Comparison of ENCODE assay signal across 9 cellular contexts in the genomic region with DNA sequence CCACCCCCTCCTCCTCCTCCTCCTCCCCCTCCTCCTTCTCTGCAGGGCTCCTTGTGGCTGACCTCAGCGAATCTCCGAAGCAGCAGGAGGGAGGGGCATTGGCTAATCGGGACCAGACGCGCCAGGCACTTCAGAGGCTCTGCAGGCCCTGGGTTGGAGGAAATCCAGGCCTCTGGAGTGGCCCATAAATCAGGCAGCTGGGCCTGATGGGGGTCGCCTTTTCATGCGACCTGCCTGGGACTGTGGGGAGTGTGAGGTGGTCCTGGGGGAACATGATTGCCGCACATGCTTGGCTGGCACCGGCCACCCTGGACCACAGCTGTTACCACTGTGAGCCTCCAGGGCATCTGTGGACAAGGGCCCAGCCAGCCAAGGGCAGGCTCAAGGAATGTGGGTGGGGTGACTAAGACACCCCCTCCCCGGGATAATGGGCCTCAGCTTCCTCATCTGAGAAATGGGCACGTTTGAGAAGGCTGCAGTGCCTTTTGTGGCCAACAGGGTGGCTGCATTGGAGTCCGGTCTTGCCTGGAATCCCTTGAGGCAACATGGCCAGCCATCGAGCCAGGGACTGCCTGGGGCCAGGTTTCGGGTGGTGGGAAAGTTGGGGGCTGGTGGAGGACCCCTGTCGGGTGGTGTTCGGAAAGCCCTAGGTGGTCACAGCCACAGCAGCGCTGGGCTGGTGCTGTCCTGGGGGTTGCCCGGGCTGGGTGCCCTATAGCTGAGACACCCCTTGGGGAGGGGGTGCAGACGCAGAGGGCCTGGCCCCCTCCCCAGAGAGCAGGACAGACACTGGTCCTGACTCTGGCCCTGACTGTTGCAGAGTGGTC. TPM values are rescaled to one million over a fixed set of nuclear protein-coding genes. Genes with fewer than 3 reads are reported as not detected.
DNase-seq lines count a peak whose midpoint lies in the region; ATAC-seq and TF ChIP-seq lines count a peak whose summit lies in the region.
"Had no signal": no experiment of that assay in that cellular context is flagged by ENCODE, and none has a peak within 500 bp of the region (broad histone marks: within the 10 kb centered on the region; RNA-seq: fewer than 3 reads in every experiment).

No MANE protein-coding gene starts in this region.

- peak overlapping the region; percentile 26 for H3K4me2 ChIP-seq in mesenchymal stem cell (ENCODE audit: low read length, poor library complexity, severe bottlenecking)

- DNase-seq in DMS 273 treated with DMSO at 0.1 percent for 48 hours (lab: John Stamatoyannopoulos, UW) (peak; percentile 50), NCI-H1092 (lab: John Stamatoyannopoulos, UW) (peak; percentile 78), mesenchymal stem cell (peak; percentile 91), substantia nigra (lab: John Stamatoyannopoulos, UW) (no peak)
- DNase-seq in activated naive CD8-positive, alpha-beta T cell treated with anti-CD3 and anti-CD28 coated beads for 36 hours, result no peak

- 38% methylated on average over 19 of the region's 19 CpGs for WGBS in mesenchymal stem cell

- peak overlapping the region; percentile 90 for H4K8ac ChIP-seq in mesenchymal stem cell (ENCODE audit: low read length)

- peak overlapping the region in 1 of 2 experiments; percentile 27 for H3K23ac ChIP-seq in mesenchymal stem cell (ENCODE audit: low read length in 2 of 2)

- H3K4me1 Mint-ChIP-seq in brain, result peaks cover 51% of the 10 kb centered on the region
- peaks cover 1% of the 10 kb centered on the region for H3K4me1 Mint-ChIP-seq in activated naive CD8-positive, alpha-beta T cell treated with anti-CD3 and anti-CD28 coated beads for 36 hours

- peak overlapping the region; percentile 14 to 57 for H3K4ac ChIP-seq in mesenchymal stem cell (ENCODE audit: low read depth in 1 of 2, low read length in 2 of 2)

- no peaks in the 10 kb centered on the region for H3K79me1 ChIP-seq in mesenchymal stem cell (replicated peaks; ENCODE audit: low read length, poor library complexity, severe bottlenecking)

- no peaks in the 10 kb centered on the region for H3K36me3 ChIP-seq in mesenchymal stem cell (ENCODE audit: control insufficient read depth in 1 of 2, insufficient read depth in 2 of 2, low read depth in 1 of 2, low read length in 2 of 2)

- no peak overlapping the region for H3K4me3 ChIP-seq in mesenchymal stem cell (ENCODE audit: insufficient read depth in 1 of 2, low read depth in 1 of 2, low read length in 2 of 2)

- H3K36me3 Mint-ChIP-seq in brain, result no peaks in the 10 kb centered on the region
- H3K36me3 Mint-ChIP-seq in activated naive CD8-positive, alpha-beta T cell treated with anti-CD3 and anti-CD28 coated beads for 36 hours, result no peaks in the 10 kb centered on the region

- H3K18ac ChIP-seq in mesenchymal stem cell (ENCODE audit: low read depth in 1 of 2, low read length in 2 of 2), result peak overlapping the region; percentile 95 to 96

- no peaks in the 10 kb centered on the region for H3K9me3 Mint-ChIP-seq in brain
- no peaks in the 10 kb centered on the region for H3K9me3 Mint-ChIP-seq in activated naive CD8-positive, alpha-beta T cell treated with anti-CD3 and anti-CD28 coated beads for 36 hours

- no peak overlapping the region for H2AFZ ChIP-seq in mesenchymal stem cell (ENCODE audit: low read depth, low read length)

- H3K9me3 ChIP-seq in mesenchymal stem cell (ENCODE audit: control insufficient read depth, low read length), result no peaks in the 10 kb centered on the region

- no peak overlapping the region for H2BK5ac ChIP-seq in mesenchymal stem cell (ENCODE audit: low read depth, low read length, poor library complexity, severe bottlenecking)

- H3K27me3 ChIP-seq in mesenchymal stem cell (ENCODE audit: control insufficient read depth in 1 of 2, insufficient read depth in 1 of 2, low read length in 2 of 2), result peaks cover 8 to 13% of the 10 kb centered on the region in 2 experiments

- peak overlapping the region; percentile 78 to 97 for H3K14ac ChIP-seq in mesenchymal stem cell (ENCODE audit: low read length in 2 of 2)

- peaks cover 29% of the 10 kb centered on the region for H3K4me1 ChIP-seq in mesenchymal stem cell (ENCODE audit: control insufficient read depth, insufficient read depth, low read depth, low read length)

- H3K27ac ChIP-seq in mesenchymal stem cell (ENCODE audit: low read length, poor library complexity, severe bottlenecking), result no peak overlapping the region
- H3K27ac ChIP-seq in substantia nigra (ENCODE audit: low read depth, low read length, poor library complexity, severe bottlenecking), result no peak overlapping the region

- H4K91ac ChIP-seq in mesenchymal stem cell (ENCODE audit: low read length), result peak overlapping the region; percentile 96

- no peak overlapping the region for H3K4me3 Mint-ChIP-seq in brain
- H3K4me3 Mint-ChIP-seq in activated naive CD8-positive, alpha-beta T cell treated with anti-CD3 and anti-CD28 coated beads for 36 hours, result no peak overlapping the region

- peak overlapping the region; percentile 99 for H2BK15ac ChIP-seq in mesenchymal stem cell (ENCODE audit: low read depth, poor library complexity, severe bottlenecking)

- H2AK5ac ChIP-seq in mesenchymal stem cell (ENCODE audit: low read length, severe bottlenecking), result peak overlapping the region; percentile 46

- no peak for ATAC-seq in GM21390 (IDR thresholded peaks at IDR 0.05; ENCODE audit: unreplicated experiment)
- ATAC-seq in HG02884 (IDR thresholded peaks at IDR 0.05; ENCODE audit: unreplicated experiment), result no peak

- H2BK120ac ChIP-seq in mesenchymal stem cell (ENCODE audit: low read depth, low read length), result peak overlapping the region; percentile 67

- H2BK12ac ChIP-seq in mesenchymal stem cell (ENCODE audit: low read length in 2 of 2), result peak overlapping the region; percentile 91 to 95

- peaks cover 2% of the 10 kb centered on the region for H3K27me3 Mint-ChIP-seq in brain
- H3K27me3 Mint-ChIP-seq in activated naive CD8-positive, alpha-beta T cell treated with anti-CD3 and anti-CD28 coated beads for 36 hours, result peaks cover 4% of the 10 kb centered on the region

- peak; percentile 29 to 67 for TF ChIP-seq CTCF in brain (conservative IDR thresholded peaks at IDR 0.05)

- peak overlapping the region in 2 of 5 experiments; percentile 60 to 91 for H3K27ac Mint-ChIP-seq in brain
- no peak overlapping the region for H3K27ac Mint-ChIP-seq in activated naive CD8-positive, alpha-beta T cell treated with anti-CD3 and anti-CD28 coated beads for 36 hours

- no peak overlapping the region for H3K9ac ChIP-seq in mesenchymal stem cell (ENCODE audit: low read length)

RNA-seq across cellular contexts. Expression of gene KIF26A, which starts 12.0 kb away (rescaled TPM):
- polyA plus RNA-seq in brain (ENCODE audit: insufficient read depth, low read depth, low replicate concordance), result 15.3 TPM
- polyA plus RNA-seq in mesenchymal stem cell (2013, experiment 1 of 2), result 1.7 TPM
- 1.7 TPM for polyA plus RNA-seq in mesenchymal stem cell (2013, experiment 2 of 2)
- under 1 TPM; 0.89 to 0.94 TPM for total RNA-seq in activated naive CD8-positive, alpha-beta T cell treated with anti-CD3 and anti-CD28 coated beads for 36 hours
- total RNA-seq: LHCN-M2 had no signal

Comparison
In these comparisons a context has a peak if more than half of its experiments do, and no peak if none do; other contexts are left out.
1. DNase-seq: peak in DMS 273 treated with DMSO at 0.1 percent for 48 hours (single experiment), NCI-H1092 (single experiment) and mesenchymal stem cell (single experiment); none in activated naive CD8-positive, alpha-beta T cell treated with anti-CD3 and anti-CD28 coated beads for 36 hours (single experiment) and substantia nigra (0 of 49).